Comparison of ENCODE assay signal across 8 cellular contexts in the genomic region with DNA sequence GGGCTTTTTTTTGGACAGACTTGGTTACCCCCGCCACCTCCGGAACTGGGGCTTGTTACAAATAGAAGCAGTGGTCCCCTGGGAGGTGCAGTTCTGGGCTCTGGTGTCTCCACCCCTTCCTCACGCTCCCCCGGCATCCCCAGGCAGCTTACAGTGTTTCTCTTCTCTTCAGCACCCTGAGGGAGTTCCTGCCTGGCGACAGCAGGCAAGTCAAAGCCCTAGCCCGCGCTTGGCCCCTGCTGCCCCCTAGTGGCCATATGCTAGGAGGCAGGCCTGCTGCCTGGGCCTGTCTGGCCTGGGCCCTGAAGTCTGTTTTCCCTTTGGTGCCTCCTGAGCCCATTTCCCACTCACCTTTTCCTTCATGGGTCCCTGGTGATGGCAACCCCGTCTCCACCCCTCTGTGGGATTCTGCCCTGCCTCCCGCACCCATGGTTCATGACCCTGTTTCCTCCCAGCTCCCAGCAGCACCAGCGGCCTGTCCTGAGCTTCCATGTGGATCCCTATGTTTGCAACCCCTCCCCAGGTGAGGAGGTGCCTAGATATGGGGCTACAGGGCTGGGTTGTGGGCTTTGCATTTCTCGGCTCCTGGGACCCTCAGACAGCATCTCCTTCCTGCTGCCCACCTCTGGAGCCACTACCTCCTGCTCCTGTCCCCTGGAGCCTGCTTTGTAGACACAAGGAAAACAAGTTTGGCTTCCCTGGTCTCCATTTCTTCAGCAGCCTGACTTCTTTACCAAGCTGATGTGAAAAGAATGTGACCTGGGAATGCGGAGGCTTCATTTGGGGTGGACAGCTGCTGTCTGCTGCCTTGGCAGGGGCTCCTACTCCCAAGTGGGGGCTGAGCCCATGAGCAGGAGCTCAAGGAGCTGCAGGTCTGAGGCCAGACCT. TPM values are rescaled to one million over a fixed set of nuclear protein-coding genes. Genes with fewer than 3 reads are reported as not detected.
DNase-seq lines count a peak whose midpoint lies in the region; ATAC-seq, FAIRE-seq and TF ChIP-seq lines count a peak whose summit lies in the region.

No MANE protein-coding gene starts in this region.

- DNase-seq in C1 segment of cervical spinal cord (lab: John Stamatoyannopoulos, UW) (peak; percentile 17 to 92 (median 82)), NCI-H524 treated with DMSO at 0.1 percent for 48 hours (lab: John Stamatoyannopoulos, UW) (peak; percentile 53), HepG2 (ENCODE audit: low spot score) (peak; percentile 77)
- DNase-seq in activated CD4-positive, alpha-beta T cell treated with anti-CD3 and anti-CD28 coated beads for 4 hours = peak; percentile 84 to 92
- DNase-seq in stimulated activated CD4-positive, alpha-beta T cell treated with anti-CD3 and anti-CD28 coated beads, Interleukin-4, amount 100 ng/mL, for 4 hours = peak; percentile 86 to 92

- H3K27ac ChIP-seq in cingulate gyrus (ENCODE audit: low read depth, low read length) (peak overlapping the region; percentile 61), HepG2 (ENCODE audit: extremely low read length, insufficient read depth, low read length) (peak overlapping the region; percentile 35)

- peak; percentile 42 for FAIRE-seq in HepG2 (lab: Jason Lieb, UNC)

- peak; percentile 76 to 82 for TF ChIP-seq POLR2A in HepG2 (IDR thresholded peaks at IDR 0.05; ENCODE audit: insufficient read depth in 1 of 2, low read depth in 2 of 2, low read length in 2 of 2)

- peak; percentile 51 for ATAC-seq in GM19324 (IDR thresholded peaks at IDR 0.05; ENCODE audit: low FRiP score, unreplicated experiment)
- ATAC-seq in HG03460 (IDR thresholded peaks at IDR 0.05; ENCODE audit: unreplicated experiment) = peak; percentile 59
- ATAC-seq in HepG2 = peak; percentile 73

- peak; percentile 88 for TF ChIP-seq RAD21 in HepG2 (CRISPR knock-in tag; IDR thresholded peaks at IDR 0.05)

- peaks cover 43% of the 10 kb centered on the region for H3K4me1 ChIP-seq in HepG2 (ENCODE audit: insufficient read depth, low read length)

- in situ Hi-C loops in HepG2 (cut with HindIII; ENCODE audit: extremely low pct_ligation_motif_present, low pct_unique_long_range_greater_than_20kb) = loop anchor here (5.0 kb wide), 1 partner anchor 56 kb away; a partner anchor contains a TSS

- H2AFZ ChIP-seq in HepG2 (ENCODE audit: low read length) = no peak overlapping the region

- CTCF ChIA-PET in HepG2 (lab: Yijun Ruan, JAX; ENCODE audit: low intra/inter-chr PET ratio, low total read pairs) = interaction anchor here (0.7 kb wide), 1 partner anchor 58 kb away, joined by 4 read pairs; a partner anchor contains a TSS

- no peaks in the 10 kb centered on the region for H3K27me3 ChIP-seq in HepG2 (ENCODE audit: control insufficient read depth in 1 of 2, insufficient read depth in 2 of 2, low read length in 2 of 2)

- peaks cover 3% of the 10 kb centered on the region for H3K79me2 ChIP-seq in HepG2 (ENCODE audit: insufficient read depth, low read length)

- H3K36me3 ChIP-seq in HepG2 (replicated peaks in 1 of 2; ENCODE audit: control insufficient read depth in 1 of 2, insufficient read depth in 2 of 2, low read length in 2 of 2) = peaks cover 23 to 31% of the 10 kb centered on the region in 2 experiments

- WGBS in HepG2 (ENCODE audit: low lambda C conversion rate) = 35% methylated on average over 11 of the region's 12 CpGs

- BruUV-seq in HepG2 (replicated peaks; lab: Mats Ljungman, UMichigan) = no TSS peak

- H3K4me3 ChIP-seq in HepG2 (replicated peaks in 1 of 3; ENCODE audit: insufficient read depth in 1 of 3, low read depth in 2 of 3, low read length in 3 of 3) = no peak overlapping the region

- H4K20me1 ChIP-seq in HepG2 (ENCODE audit: insufficient read depth, low read length) = peaks cover 33% of the 10 kb centered on the region

- POLR2A ChIA-PET in HepG2 (lab: Yijun Ruan, JAX) = interaction anchor here (2.0 to 4.1 kb wide), 3 partner anchors 9 to 82 kb away, joined by 7 to 52 read pairs (median 14); a partner anchor contains a TSS

- H3K9ac ChIP-seq in HepG2 (ENCODE audit: insufficient read depth, low read depth, low read length) = no peak overlapping the region

- H3K4me2 ChIP-seq in HepG2 (ENCODE audit: low read depth, low read length) = peak overlapping the region; percentile 21

- no peak for TF ChIP-seq EP300 in HepG2 (IDR thresholded peaks at IDR 0.05; ENCODE audit: low read depth in 2 of 2, low read length in 2 of 2)
- TF ChIP-seq EP300 in HepG2 (CRISPR knock-in tag; IDR thresholded peaks at IDR 0.05; ENCODE audit: borderline replicate concordance) = no peak

- peak; percentile 99 for TF ChIP-seq CTCF in HepG2 (CRISPR knock-in tag; IDR thresholded peaks at IDR 0.05)

- H3K9me3 ChIP-seq in HepG2 (ENCODE audit: low read length) = no peaks in the 10 kb centered on the region

- intact Hi-C loops in HepG2 (cut with micrococcal nuclease; ENCODE audit: unreplicated experiment) = loop anchor here (2.0 kb wide), 1 partner anchor 57 kb away; no protein-coding TSS in a partner anchor

RNA-seq across cellular contexts. Expression of a gene that starts 2.2 kb away (rescaled TPM):
- 3.1 and 5.5 TPM in 2 replicates for total RNA-seq in HepG2 (2016; rRNA removed; fragmentation: Illumina TruSeq; extraction: Trizol)
- 1.2 TPM in 2 replicates for total RNA-seq in HepG2 (2016; cell fraction: cytosol; rRNA removed; fragmentation: Illumina TruSeq; extraction: Trizol; ENCODE audit: low read depth)
- 3.8 and 4.8 TPM in 2 replicates for total RNA-seq in HepG2 (2016; cell fraction: insoluble cytoplasmic fraction; rRNA removed; fragmentation: Illumina TruSeq; extraction: Trizol)
- 1.7 and 2.0 TPM in 2 replicates for total RNA-seq in HepG2 (2016; cell fraction: membrane; rRNA removed; fragmentation: Illumina TruSeq; extraction: Trizol)
- total RNA-seq in HepG2 (2016; cell fraction: nucleus; rRNA removed; fragmentation: Illumina TruSeq; extraction: Trizol) = 5.3 and 5.7 TPM in 2 replicates
- 2.3 and 2.4 TPM in 2 replicates for polyA plus RNA-seq in HepG2 (2011; rRNA removed)
- polyA plus RNA-seq in HepG2 (2011; cell fraction: cytosol; rRNA removed) = 1.00 and 1.3 TPM in 2 replicates
- 10.3 and 12.4 TPM in 2 replicates for polyA plus RNA-seq in HepG2 (2011; cell fraction: nucleus; rRNA removed)
- polyA plus RNA-seq in HepG2 (2012) = 2.3 and 2.6 TPM in 2 replicates
- 1.4 TPM in 2 replicates for polyA plus RNA-seq in HepG2 (2016; cell fraction: cytosol; fragmentation: Illumina TruSeq; extraction: Trizol; ENCODE audit: low read depth)
- polyA plus RNA-seq in HepG2 (2016; cell fraction: insoluble cytoplasmic fraction; fragmentation: Illumina TruSeq; extraction: Trizol; ENCODE audit: low read depth) = 3.3 and 4.2 TPM in 2 replicates
- polyA plus RNA-seq in HepG2 (2016; cell fraction: membrane; fragmentation: Illumina TruSeq; extraction: Trizol; ENCODE audit: low read depth) = 1.9 and 2.2 TPM in 2 replicates
- 11.9 and 12.0 TPM in 2 replicates for polyA plus RNA-seq in HepG2 (2016; cell fraction: nucleus; fragmentation: Illumina TruSeq; extraction: Trizol; ENCODE audit: insufficient read depth, low read depth)
- 0.68 and 5.4 TPM in 2 replicates for polyA minus RNA-seq in HepG2 (2011; rRNA and poly(A)+ RNA removed; ENCODE audit: low replicate concordance)
- polyA minus RNA-seq in HepG2 (2011; cell fraction: cytosol; rRNA and poly(A)+ RNA removed) = 0.40 and 1.1 TPM in 2 replicates
- 7.0 TPM in 2 replicates for polyA minus RNA-seq in HepG2 (2011; cell fraction: nucleus; rRNA and poly(A)+ RNA removed)

RNA-seq across cellular contexts. Expression of a gene that starts 9.1 kb away (rescaled TPM):
- total RNA-seq in HepG2 (2016; rRNA removed; fragmentation: Illumina TruSeq; extraction: Trizol) = 476 and 882 TPM in 2 replicates
- 310 and 329 TPM in 2 replicates for total RNA-seq in HepG2 (2016; cell fraction: cytosol; rRNA removed; fragmentation: Illumina TruSeq; extraction: Trizol; ENCODE audit: low read depth)
- total RNA-seq in HepG2 (2016; cell fraction: insoluble cytoplasmic fraction; rRNA removed; fragmentation: Illumina TruSeq; extraction: Trizol) = 469 and 893 TPM in 2 replicates
- total RNA-seq in HepG2 (2016; cell fraction: membrane; rRNA removed; fragmentation: Illumina TruSeq; extraction: Trizol) = 263 and 284 TPM in 2 replicates
- 653 and 716 TPM in 2 replicates for total RNA-seq in HepG2 (2016; cell fraction: nucleus; rRNA removed; fragmentation: Illumina TruSeq; extraction: Trizol)
- polyA plus RNA-seq in HepG2 (2011; rRNA removed) = 720 and 780 TPM in 2 replicates
- 860 and 980 TPM in 2 replicates for polyA plus RNA-seq in HepG2 (2011; cell fraction: cytosol; rRNA removed)
- 242 and 249 TPM in 2 replicates for polyA plus RNA-seq in HepG2 (2011; cell fraction: nucleus; rRNA removed)
- 536 and 675 TPM in 2 replicates for polyA plus RNA-seq in HepG2 (2012)
- polyA plus RNA-seq in HepG2 (2016; cell fraction: cytosol; fragmentation: Illumina TruSeq; extraction: Trizol; ENCODE audit: low read depth) = 356 and 376 TPM in 2 replicates
- polyA plus RNA-seq in HepG2 (2016; cell fraction: insoluble cytoplasmic fraction; fragmentation: Illumina TruSeq; extraction: Trizol; ENCODE audit: low read depth) = 548 and 588 TPM in 2 replicates
- 269 and 288 TPM in 2 replicates for polyA plus RNA-seq in HepG2 (2016; cell fraction: membrane; fragmentation: Illumina TruSeq; extraction: Trizol; ENCODE audit: low read depth)
- 1,346 and 1,446 TPM in 2 replicates for polyA plus RNA-seq in HepG2 (2016; cell fraction: nucleus; fragmentation: Illumina TruSeq; extraction: Trizol; ENCODE audit: insufficient read depth, low read depth)
- polyA minus RNA-seq in HepG2 (2011; rRNA and poly(A)+ RNA removed; ENCODE audit: low replicate concordance) = 378 and 425 TPM in 2 replicates
- 221 and 246 TPM in 2 replicates for polyA minus RNA-seq in HepG2 (2011; cell fraction: cytosol; rRNA and poly(A)+ RNA removed)
- polyA minus RNA-seq in HepG2 (2011; cell fraction: nucleus; rRNA and poly(A)+ RNA removed) = 88.7 and 104 TPM in 2 replicates

RNA-seq across cellular contexts. Expression of a gene that starts 57.9 kb away (rescaled TPM):
- 29.3 and 58.2 TPM in 2 replicates for total RNA-seq in HepG2 (2016; rRNA removed; fragmentation: Illumina TruSeq; extraction: Trizol)
- 12.4 and 14.5 TPM in 2 replicates for total RNA-seq in HepG2 (2016; cell fraction: cytosol; rRNA removed; fragmentation: Illumina TruSeq; extraction: Trizol; ENCODE audit: low read depth)
- 28.7 and 54.5 TPM in 2 replicates for total RNA-seq in HepG2 (2016; cell fraction: insoluble cytoplasmic fraction; rRNA removed; fragmentation: Illumina TruSeq; extraction: Trizol)
- 20.0 and 22.0 TPM in 2 replicates for total RNA-seq in HepG2 (2016; cell fraction: membrane; rRNA removed; fragmentation: Illumina TruSeq; extraction: Trizol)
- 37.1 and 41.6 TPM in 2 replicates for total RNA-seq in HepG2 (2016; cell fraction: nucleus; rRNA removed; fragmentation: Illumina TruSeq; extraction: Trizol)
- 60.1 and 63.5 TPM in 2 replicates for polyA plus RNA-seq in HepG2 (2011; rRNA removed)
- 48.1 and 49.3 TPM in 2 replicates for polyA plus RNA-seq in HepG2 (2011; cell fraction: cytosol; rRNA removed)
- polyA plus RNA-seq in HepG2 (2011; cell fraction: nucleus; rRNA removed) = 116 and 118 TPM in 2 replicates
- polyA plus RNA-seq in HepG2 (2012) = 46.7 and 52.1 TPM in 2 replicates
- 14.2 and 16.4 TPM in 2 replicates for polyA plus RNA-seq in HepG2 (2016; cell fraction: cytosol; fragmentation: Illumina TruSeq; extraction: Trizol; ENCODE audit: low read depth)
- polyA plus RNA-seq in HepG2 (2016; cell fraction: insoluble cytoplasmic fraction; fragmentation: Illumina TruSeq; extraction: Trizol; ENCODE audit: low read depth) = 117 and 119 TPM in 2 replicates
- 22.7 and 27.4 TPM in 2 replicates for polyA plus RNA-seq in HepG2 (2016; cell fraction: membrane; fragmentation: Illumina TruSeq; extraction: Trizol; ENCODE audit: low read depth)
- polyA plus RNA-seq in HepG2 (2016; cell fraction: nucleus; fragmentation: Illumina TruSeq; extraction: Trizol; ENCODE audit: insufficient read depth, low read depth) = 118 and 124 TPM in 2 replicates
- polyA minus RNA-seq in HepG2 (2011; rRNA and poly(A)+ RNA removed; ENCODE audit: low replicate concordance) = 89.7 and 117 TPM in 2 replicates
- 36.7 and 43.3 TPM in 2 replicates for polyA minus RNA-seq in HepG2 (2011; cell fraction: cytosol; rRNA and poly(A)+ RNA removed)
- 56.4 and 70.6 TPM in 2 replicates for polyA minus RNA-seq in HepG2 (2011; cell fraction: nucleus; rRNA and poly(A)+ RNA removed)
